Comparison of ENCODE assay signal across 23 cellular contexts in the genomic region with DNA sequence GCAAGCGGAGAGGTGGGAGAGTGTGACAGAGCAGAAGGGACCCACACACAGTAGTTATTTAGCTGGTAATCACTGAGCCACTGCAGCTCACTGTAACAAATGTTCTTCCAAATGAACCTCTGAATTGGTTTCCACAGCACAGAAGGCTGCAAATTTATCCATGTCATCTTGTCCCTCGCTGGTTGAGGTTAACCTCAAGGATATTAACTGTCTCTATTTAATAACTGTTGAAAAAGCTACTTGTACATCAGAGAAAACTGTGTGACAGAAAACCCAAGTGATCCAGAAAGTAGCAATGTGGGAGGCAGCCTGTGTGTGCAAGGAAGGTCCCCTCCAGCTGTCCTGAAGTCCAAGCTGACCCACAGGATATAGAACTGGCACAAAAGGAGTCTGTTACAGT.
"Had no signal": no experiment of that assay in that cellular context is flagged by ENCODE, and none has a peak within 500 bp of the region (broad histone marks: within the 10 kb centered on the region; RNA-seq: fewer than 3 reads in every experiment).

No MANE protein-coding gene starts in this region.

- H3K36me3 ChIP-seq: esophagus squamous epithelium, gastrocnemius medialis, ovary, prostate gland, transverse colon had no signal

- H3K27me3 ChIP-seq: esophagus squamous epithelium, gastrocnemius medialis, ovary, transverse colon, uterus had no signal

- H3K4me3 ChIP-seq: coronary artery, esophagus squamous epithelium, gastrocnemius medialis, ovary, prostate gland, transverse colon, uterus had no signal

- ATAC-seq: activated T-cell treated with anti-CD3 and anti-CD28 coated beads, Interleukin-2, amount 50 U/mL, for 4 hours; gastrocnemius medialis; left cardiac atrium; naive thymus-derived CD4-positive, alpha-beta T cell; stimulated activated naive B cell treated with anti-CD40 and anti-IgM and Interleukin-4, amounts not matched to agents 10 μg/mL and 1 μg/mL and 100 μg/mL, for 72 hours; T-helper 17 cell had no signal

- H3K4me1 ChIP-seq: prostate gland, uterus had no signal

- H3K9me3 ChIP-seq: esophagus squamous epithelium, gastrocnemius medialis, ovary, prostate gland, transverse colon, uterus had no signal

- DNase-seq: activated CD4-positive, alpha-beta T cell treated with anti-CD3 and anti-CD28 coated beads for 4 hours; activated CD4-positive, alpha-beta T cell treated with anti-CD3 and anti-CD28 coated beads, Interleukin-2, amount 50 U/mL, for 48 hours; activated CD4-positive, CD25-positive, alpha-beta regulatory T cell; activated CD8-positive, alpha-beta memory T cell treated with anti-CD3 and anti-CD28 coated beads, Interleukin-2, amount 50 U/mL, for 48 hours; activated naive CD4-positive, alpha-beta T cell treated with Interleukin-2 at 50 U/mL for 16 hours; activated naive CD8-positive, alpha-beta T cell treated with anti-CD3 and anti-CD28 coated beads for 36 hours; activated T-cell treated with anti-CD3 and anti-CD28 coated beads, Interleukin-2, amount 50 U/mL, for 4 hours; amniotic stem cell; cerebellar nuclear complex; esophagus squamous epithelium; gastrocnemius medialis; head of caudate nucleus; hypothalamus; left cardiac atrium; naive thymus-derived CD4-positive, alpha-beta T cell; ovary; stimulated activated CD4-positive, alpha-beta T cell treated with anti-CD3 and anti-CD28 coated beads, Interleukin-1b, Interleukin-23, amount 100 ng/mL, for 48 hours; stimulated activated naive B cell treated with anti-CD40 and anti-IgM and Interleukin-4, amounts not matched to agents 10 μg/mL and 1 μg/mL and 100 μg/mL, for 72 hours; T-helper 17 cell; transverse colon; uterus had no signal

- H3K27ac ChIP-seq: coronary artery, esophagus squamous epithelium, gastrocnemius medialis, ovary, prostate gland, transverse colon, uterus had no signal
